ENCODE assay signal across 3 cellular contexts in the genomic region with DNA sequence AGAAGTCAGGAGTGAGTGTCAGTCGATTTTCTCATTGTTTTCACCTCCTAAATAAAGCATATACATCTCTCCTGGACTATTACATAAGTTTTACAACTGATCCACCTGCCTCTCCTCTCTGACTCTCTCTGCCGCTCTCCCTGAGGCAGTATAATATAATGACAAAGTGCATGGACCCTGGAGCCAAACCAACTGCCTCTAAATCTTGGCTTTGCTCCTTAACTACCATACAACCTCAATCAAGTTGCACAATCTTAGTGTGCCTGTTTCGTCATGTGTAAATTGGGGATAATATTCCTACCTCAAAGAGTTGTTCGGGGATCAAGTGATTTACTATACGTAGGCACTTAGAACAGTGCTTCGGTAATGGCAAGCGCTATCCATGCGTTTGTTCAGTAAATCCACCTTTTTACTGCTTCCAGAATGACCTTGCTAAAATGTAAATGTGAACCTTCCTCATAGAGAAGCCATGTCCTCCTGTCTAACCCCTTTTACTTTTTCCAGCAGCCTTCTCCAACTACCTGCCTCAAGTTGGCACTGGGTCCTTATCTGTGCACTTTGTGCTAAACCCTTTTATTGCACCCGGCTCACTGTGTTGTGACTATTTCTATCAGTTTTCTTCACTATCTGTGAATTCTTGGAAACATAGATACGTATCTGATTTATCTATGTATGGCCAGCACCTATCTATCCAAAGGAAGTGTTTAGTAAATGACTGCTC.
TF ChIP-seq lines count a peak whose summit lies in the region.

No MANE protein-coding gene starts in this region.

TF ChIP-seq in GM23338, 12 proteins besides CTCF, POLR2A, EP300 and RAD21 (continues in another document):
- TF ChIP-seq EZH2phosphoT487 (IDR thresholded peaks at IDR 0.05; ENCODE audit: unreplicated experiment) (no peak), POLR2AphosphoS5 (IDR thresholded peaks at IDR 0.05; ENCODE audit: low read depth) (no peak), EZH2 (IDR thresholded peaks at IDR 0.05; ENCODE audit: low read depth, unreplicated experiment) (no peak), ZNF114 (CRISPR knock-in tag; IDR thresholded peaks at IDR 0.05) (no peak), ZNF331 (CRISPR knock-in tag; IDR thresholded peaks at IDR 0.05; ENCODE audit: low read depth) (no peak), JUNB (IDR thresholded peaks at IDR 0.05; ENCODE audit: unreplicated experiment) (no peak)
- TF ChIP-seq, protein P1, sequence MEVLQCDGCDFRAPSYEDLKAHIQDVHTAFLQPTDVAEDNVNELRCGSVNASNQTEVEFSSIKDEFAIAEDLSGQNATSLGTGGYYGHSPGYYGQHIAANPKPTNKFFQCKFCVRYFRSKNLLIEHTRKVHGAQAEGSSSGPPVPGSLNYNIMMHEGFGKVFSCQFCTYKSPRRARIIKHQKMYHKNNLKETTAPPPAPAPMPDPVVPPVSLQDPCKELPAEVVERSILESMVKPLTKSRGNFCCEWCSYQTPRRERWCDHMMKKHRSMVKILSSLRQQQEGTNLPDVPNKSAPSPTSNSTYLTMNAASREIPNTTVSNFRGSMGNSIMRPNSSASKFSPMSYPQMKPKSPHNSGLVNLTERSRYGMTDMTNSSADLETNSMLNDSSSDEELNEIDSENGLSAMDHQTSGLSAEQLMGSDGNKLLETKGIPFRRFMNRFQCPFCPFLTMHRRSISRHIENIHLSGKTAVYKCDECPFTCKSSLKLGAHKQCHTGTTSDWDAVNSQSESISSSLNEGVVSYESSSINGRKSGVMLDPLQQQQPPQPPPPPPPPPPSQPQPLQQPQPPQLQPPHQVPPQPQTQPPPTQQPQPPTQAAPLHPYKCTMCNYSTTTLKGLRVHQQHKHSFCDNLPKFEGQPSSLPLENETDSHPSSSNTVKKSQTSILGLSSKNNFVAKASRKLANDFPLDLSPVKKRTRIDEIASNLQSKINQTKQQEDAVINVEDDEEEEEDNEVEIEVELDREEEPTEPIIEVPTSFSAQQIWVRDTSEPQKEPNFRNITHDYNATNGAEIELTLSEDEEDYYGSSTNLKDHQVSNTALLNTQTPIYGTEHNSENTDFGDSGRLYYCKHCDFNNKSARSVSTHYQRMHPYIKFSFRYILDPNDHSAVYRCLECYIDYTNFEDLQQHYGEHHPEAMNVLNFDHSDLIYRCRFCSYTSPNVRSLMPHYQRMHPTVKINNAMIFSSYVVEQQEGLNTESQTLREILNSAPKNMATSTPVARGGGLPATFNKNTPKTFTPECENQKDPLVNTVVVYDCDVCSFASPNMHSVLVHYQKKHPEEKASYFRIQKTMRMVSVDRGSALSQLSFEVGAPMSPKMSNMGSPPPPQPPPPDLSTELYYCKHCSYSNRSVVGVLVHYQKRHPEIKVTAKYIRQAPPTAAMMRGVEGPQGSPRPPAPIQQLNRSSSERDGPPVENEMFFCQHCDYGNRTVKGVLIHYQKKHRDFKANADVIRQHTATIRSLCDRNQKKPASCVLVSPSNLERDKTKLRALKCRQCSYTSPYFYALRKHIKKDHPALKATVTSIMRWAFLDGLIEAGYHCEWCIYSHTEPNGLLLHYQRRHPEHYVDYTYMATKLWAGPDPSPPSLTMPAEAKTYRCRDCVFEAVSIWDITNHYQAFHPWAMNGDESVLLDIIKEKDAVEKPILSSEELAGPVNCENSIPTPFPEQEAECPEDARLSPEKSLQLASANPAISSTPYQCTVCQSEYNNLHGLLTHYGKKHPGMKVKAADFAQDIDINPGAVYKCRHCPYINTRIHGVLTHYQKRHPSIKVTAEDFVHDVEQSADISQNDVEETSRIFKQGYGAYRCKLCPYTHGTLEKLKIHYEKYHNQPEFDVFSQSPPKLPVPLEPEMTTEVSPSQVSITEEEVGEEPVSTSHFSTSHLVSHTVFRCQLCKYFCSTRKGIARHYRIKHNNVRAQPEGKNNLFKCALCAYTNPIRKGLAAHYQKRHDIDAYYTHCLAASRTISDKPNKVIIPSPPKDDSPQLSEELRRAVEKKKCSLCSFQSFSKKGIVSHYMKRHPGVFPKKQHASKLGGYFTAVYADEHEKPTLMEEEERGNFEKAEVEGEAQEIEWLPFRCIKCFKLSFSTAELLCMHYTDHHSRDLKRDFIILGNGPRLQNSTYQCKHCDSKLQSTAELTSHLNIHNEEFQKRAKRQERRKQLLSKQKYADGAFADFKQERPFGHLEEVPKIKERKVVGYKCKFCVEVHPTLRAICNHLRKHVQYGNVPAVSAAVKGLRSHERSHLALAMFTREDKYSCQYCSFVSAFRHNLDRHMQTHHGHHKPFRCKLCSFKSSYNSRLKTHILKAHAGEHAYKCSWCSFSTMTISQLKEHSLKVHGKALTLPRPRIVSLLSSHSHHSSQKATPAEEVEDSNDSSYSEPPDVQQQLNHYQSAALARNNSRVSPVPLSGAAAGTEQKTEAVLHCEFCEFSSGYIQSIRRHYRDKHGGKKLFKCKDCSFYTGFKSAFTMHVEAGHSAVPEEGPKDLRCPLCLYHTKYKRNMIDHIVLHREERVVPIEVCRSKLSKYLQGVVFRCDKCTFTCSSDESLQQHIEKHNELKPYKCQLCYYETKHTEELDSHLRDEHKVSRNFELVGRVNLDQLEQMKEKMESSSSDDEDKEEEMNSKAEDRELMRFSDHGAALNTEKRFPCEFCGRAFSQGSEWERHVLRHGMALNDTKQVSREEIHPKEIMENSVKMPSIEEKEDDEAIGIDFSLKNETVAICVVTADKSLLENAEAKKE (CRISPR knock-in tag; IDR thresholded peaks at IDR 0.05), result no peak

TF ChIP-seq in K562, 482 proteins besides CTCF, POLR2A, EP300 and RAD21:
- TF ChIP-seq CEBPB (tag; IDR thresholded peaks at IDR 0.05), result peak; percentile 84
- TF ChIP-seq, protein P2, sequence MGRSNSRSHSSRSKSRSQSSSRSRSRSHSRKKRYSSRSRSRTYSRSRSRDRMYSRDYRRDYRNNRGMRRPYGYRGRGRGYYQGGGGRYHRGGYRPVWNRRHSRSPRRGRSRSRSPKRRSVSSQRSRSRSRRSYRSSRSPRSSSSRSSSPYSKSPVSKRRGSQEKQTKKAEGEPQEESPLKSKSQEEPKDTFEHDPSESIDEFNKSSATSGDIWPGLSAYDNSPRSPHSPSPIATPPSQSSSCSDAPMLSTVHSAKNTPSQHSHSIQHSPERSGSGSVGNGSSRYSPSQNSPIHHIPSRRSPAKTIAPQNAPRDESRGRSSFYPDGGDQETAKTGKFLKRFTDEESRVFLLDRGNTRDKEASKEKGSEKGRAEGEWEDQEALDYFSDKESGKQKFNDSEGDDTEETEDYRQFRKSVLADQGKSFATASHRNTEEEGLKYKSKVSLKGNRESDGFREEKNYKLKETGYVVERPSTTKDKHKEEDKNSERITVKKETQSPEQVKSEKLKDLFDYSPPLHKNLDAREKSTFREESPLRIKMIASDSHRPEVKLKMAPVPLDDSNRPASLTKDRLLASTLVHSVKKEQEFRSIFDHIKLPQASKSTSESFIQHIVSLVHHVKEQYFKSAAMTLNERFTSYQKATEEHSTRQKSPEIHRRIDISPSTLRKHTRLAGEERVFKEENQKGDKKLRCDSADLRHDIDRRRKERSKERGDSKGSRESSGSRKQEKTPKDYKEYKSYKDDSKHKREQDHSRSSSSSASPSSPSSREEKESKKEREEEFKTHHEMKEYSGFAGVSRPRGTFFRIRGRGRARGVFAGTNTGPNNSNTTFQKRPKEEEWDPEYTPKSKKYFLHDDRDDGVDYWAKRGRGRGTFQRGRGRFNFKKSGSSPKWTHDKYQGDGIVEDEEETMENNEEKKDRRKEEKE (IDR thresholded peaks at IDR 0.05; ENCODE audit: borderline replicate concordance in 1 of 2, control insufficient read depth in 1 of 2, low read depth in 2 of 2, low read length in 1 of 2), result no peak
- TF ChIP-seq CEBPG (CRISPR knock-in tag; IDR thresholded peaks at IDR 0.05), result no peak
- peak; percentile 68 to 75 for TF ChIP-seq CEBPG (tag; conservative IDR thresholded peaks at IDR 0.05 in 1 of 2, IDR thresholded peaks at IDR 0.05 in 1 of 2)
- no peak for TF ChIP-seq ZNF77 (CRISPR knock-in tag; IDR thresholded peaks at IDR 0.05)
- TF ChIP-seq, protein P3, sequence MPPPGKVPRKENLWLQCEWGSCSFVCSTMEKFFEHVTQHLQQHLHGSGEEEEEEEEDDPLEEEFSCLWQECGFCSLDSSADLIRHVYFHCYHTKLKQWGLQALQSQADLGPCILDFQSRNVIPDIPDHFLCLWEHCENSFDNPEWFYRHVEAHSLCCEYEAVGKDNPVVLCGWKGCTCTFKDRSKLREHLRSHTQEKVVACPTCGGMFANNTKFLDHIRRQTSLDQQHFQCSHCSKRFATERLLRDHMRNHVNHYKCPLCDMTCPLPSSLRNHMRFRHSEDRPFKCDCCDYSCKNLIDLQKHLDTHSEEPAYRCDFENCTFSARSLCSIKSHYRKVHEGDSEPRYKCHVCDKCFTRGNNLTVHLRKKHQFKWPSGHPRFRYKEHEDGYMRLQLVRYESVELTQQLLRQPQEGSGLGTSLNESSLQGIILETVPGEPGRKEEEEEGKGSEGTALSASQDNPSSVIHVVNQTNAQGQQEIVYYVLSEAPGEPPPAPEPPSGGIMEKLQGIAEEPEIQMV (tag; conservative IDR thresholded peaks at IDR 0.05; ENCODE audit: low read depth), result no peak
- TF ChIP-seq SAFB2 (IDR thresholded peaks at IDR 0.05; ENCODE audit: borderline replicate concordance, low read depth, low read length, severe bottlenecking), result no peak
- no peak for TF ChIP-seq NR2C2 (CRISPR knock-in tag; IDR thresholded peaks at IDR 0.05)
- TF ChIP-seq NR2C2 (tag; IDR thresholded peaks at IDR 0.05), result no peak
- no peak for TF ChIP-seq ZNF354B (CRISPR knock-in tag; IDR thresholded peaks at IDR 0.05)
- TF ChIP-seq ATF7 (IDR thresholded peaks at IDR 0.05), result no peak
- no peak for TF ChIP-seq PHTF2 (CRISPR knock-in tag; IDR thresholded peaks at IDR 0.05)
- TF ChIP-seq SMAD3 (CRISPR knock-in tag; conservative IDR thresholded peaks at IDR 0.05), result no peak
- TF ChIP-seq ZBTB8A (IDR thresholded peaks at IDR 0.05; ENCODE audit: partially characterized antibody), result no peak
- TF ChIP-seq ARID1B (IDR thresholded peaks at IDR 0.05), result no peak
- no peak for TF ChIP-seq POU5F1 (IDR thresholded peaks at IDR 0.05; ENCODE audit: borderline replicate concordance, low read depth, low read length, partially characterized antibody)
- TF ChIP-seq BHLHE40 (IDR thresholded peaks at IDR 0.05; ENCODE audit: low read length), result no peak

TF ChIP-seq in HepG2, 621 proteins besides CTCF, POLR2A, EP300 and RAD21:
- TF ChIP-seq HNRNPUL1 (IDR thresholded peaks at IDR 0.05; ENCODE audit: low read depth, low read length), result no peak
- no peak for TF ChIP-seq PITX1 (CRISPR knock-in tag; IDR thresholded peaks at IDR 0.05)
- TF ChIP-seq ZFP90 (CRISPR knock-in tag; IDR thresholded peaks at IDR 0.05; ENCODE audit: borderline replicate concordance), result no peak
- no peak for TF ChIP-seq ZNF317 (CRISPR knock-in tag; IDR thresholded peaks at IDR 0.05)
- no peak for TF ChIP-seq SKI (IDR thresholded peaks at IDR 0.05; ENCODE audit: partially characterized antibody)
- TF ChIP-seq ZNF337 (CRISPR knock-in tag; IDR thresholded peaks at IDR 0.05; ENCODE audit: borderline replicate concordance, low read depth), result no peak
- no peak for TF ChIP-seq ZBTB38 (CRISPR knock-in tag; IDR thresholded peaks at IDR 0.05)
- TF ChIP-seq ZFP82 (CRISPR knock-in tag; IDR thresholded peaks at IDR 0.05; ENCODE audit: borderline replicate concordance), result no peak
- no peak for TF ChIP-seq ZNF121 (CRISPR knock-in tag; IDR thresholded peaks at IDR 0.05)
- no peak for TF ChIP-seq ZNF282 (IDR thresholded peaks at IDR 0.05; ENCODE audit: partially characterized antibody)
- peak; percentile 72 for TF ChIP-seq CEBPB (IDR thresholded peaks at IDR 0.05; ENCODE audit: borderline replicate concordance, low read depth, low read length)
- peak; percentile 70; the same call in 1 of the 2 replicates for TF ChIP-seq ZSCAN22 (CRISPR knock-in tag; IDR thresholded peaks at IDR 0.05)
TF ChIP-seq in HepG2: peak in this region for 2.
